ENCODE assay signal across 8 cellular contexts in genomic region chr5:149371296-149371962, GRCh38. TPM values are rescaled to one million over a fixed set of nuclear protein-coding genes. Genes with fewer than 3 reads are reported as not detected.
DNase-seq lines count a peak whose midpoint lies in the region; ATAC-seq and TF ChIP-seq lines count a peak whose summit lies in the region.

No MANE protein-coding gene starts in this region.

- TF ChIP-seq CTCF in VCaP (conservative IDR thresholded peaks at IDR 0.05) = peak; percentile 89
- TF ChIP-seq CTCF in breast epithelium (IDR thresholded peaks at IDR 0.05) = peak; percentile 33 to 57 (median 52)

- no peaks in the 10 kb centered on the region for H3K36me3 ChIP-seq in breast epithelium

- DNase-seq in activated gamma-delta T cell treated with Interleukin-2 at 50 U/mL for 16 hours = peak; percentile 67
- no peak for DNase-seq in activated gamma-delta T cell (lab: John Stamatoyannopoulos, UW)
- DNase-seq in NCI-H187 (lab: John Stamatoyannopoulos, UW) = peak; percentile 28 to 63
- DNase-seq in breast epithelium (ENCODE audit: low spot score in 2 of 2) = no peak
- DNase-seq in kidney tubule cell (ENCODE audit: low spot score) = peak; percentile 64
- peak; percentile 32 to 51 (median 50) for DNase-seq in stimulated activated CD4-positive, alpha-beta T cell treated with anti-CD3 and anti-CD28 coated beads, TNF-alpha, amount 100 ng/mL, for 1 hour (ENCODE audit: low read depth in 3 of 3, low spot score in 1 of 3)

- peak; percentile 85 for ATAC-seq in HG02852 (IDR thresholded peaks at IDR 0.05; ENCODE audit: unreplicated experiment)

- no peaks in the 10 kb centered on the region for H3K4me1 ChIP-seq in breast epithelium

- TF ChIP-seq POLR2A in breast epithelium (IDR thresholded peaks at IDR 0.05) = no peak

- no peaks in the 10 kb centered on the region for H3K9me3 ChIP-seq in breast epithelium

- intact Hi-C loops in breast epithelium (cut with DNase I; ENCODE audit: low total_unique reads) = loop anchor here (10.0 kb wide), 1 partner anchor 53 kb away; no protein-coding TSS in a partner anchor

- no peak overlapping the region for H3K27ac ChIP-seq in VCaP
- peak overlapping the region; percentile 57 to 70 for H3K27ac ChIP-seq in breast epithelium

- no peak overlapping the region for H3K4me3 ChIP-seq in breast epithelium

- no peaks in the 10 kb centered on the region for H3K27me3 ChIP-seq in breast epithelium

RNA-seq across cellular contexts. Expression of gene IL17B, which starts 7.7 kb away (rescaled TPM):
- total RNA-seq in breast epithelium = 1 to 10 TPM in 2 of 3 donors, under 1 TPM in 1; 0.64 to 5.6 (median 5.4) TPM

RNA-seq across cellular contexts. Expression of gene PCYOX1L, which starts 13.6 kb away (rescaled TPM):
- 1 to 10 TPM; 3.2 to 6.6 (median 5.2) TPM for total RNA-seq in breast epithelium

RNA-seq across cellular contexts. Expression of gene GRPEL2, which starts 26.1 kb away (rescaled TPM):
- total RNA-seq in breast epithelium = 10 to 100 TPM; 14.4 to 17.1 (median 16.5) TPM

Comparison
In these comparisons a context has a peak if more than half of its experiments do, and no peak if none do; other contexts are left out.
1. DNase-seq: peak in activated gamma-delta T cell treated with Interleukin-2 at 50 U/mL for 16 hours (single experiment), NCI-H187 (2 of 2), kidney tubule cell (single experiment) and stimulated activated CD4-positive, alpha-beta T cell treated with anti-CD3 and anti-CD28 coated beads, TNF-alpha, amount 100 ng/mL, for 1 hour (3 of 3); none in activated gamma-delta T cell (single experiment) and breast epithelium (0 of 2).